In the genomic region with DNA sequence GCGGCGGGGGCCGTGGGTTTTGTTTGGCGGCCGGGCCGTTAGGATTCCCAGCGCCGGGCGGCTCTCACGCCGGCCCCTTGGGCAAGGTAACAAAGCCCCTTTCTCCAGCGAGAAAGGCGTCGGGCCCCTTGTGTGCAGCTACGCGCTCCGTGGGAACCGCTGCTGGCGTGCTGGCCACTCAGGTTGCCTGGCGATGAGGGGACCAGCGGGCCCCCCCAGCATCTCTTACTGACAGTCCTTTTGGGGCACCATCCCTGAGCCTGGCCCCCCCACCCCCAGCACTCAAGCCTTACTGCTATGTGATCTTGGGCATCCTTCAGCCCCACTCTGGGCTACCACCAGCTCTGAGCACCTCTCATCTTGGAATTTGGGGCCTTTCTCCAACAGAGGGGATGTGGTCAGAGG, we compare ENCODE assay signal across 9 cellular contexts. TPM values are rescaled to one million over a fixed set of nuclear protein-coding genes. Genes with fewer than 3 reads are reported as not detected.
DNase-seq lines count a peak whose midpoint lies in the region; ATAC-seq and TF ChIP-seq lines count a peak whose summit lies in the region.
"Had no signal": no experiment of that assay in that cellular context is flagged by ENCODE, and none has a peak within 500 bp of the region (broad histone marks: within the 10 kb centered on the region; RNA-seq: fewer than 3 reads in every experiment).

No MANE protein-coding gene starts in this region.

- H3K27ac Mint-ChIP-seq in T-helper 17 cell, result peak overlapping the region; percentile 94

- intact Hi-C loops in esophagus squamous epithelium (cut with DNase I), result no loop called here

- no peaks in the 10 kb centered on the region for H3K27me3 Mint-ChIP-seq in T-helper 17 cell

- peaks cover 55 to 82% (median 62%) of the 10 kb centered on the region in 3 donors for H3K4me1 ChIP-seq in esophagus squamous epithelium

- ATAC-seq in T-helper 17 cell (no peak), HG03565 (IDR thresholded peaks at IDR 0.05; ENCODE audit: unreplicated experiment) (no peak)

- H3K4me3 Mint-ChIP-seq in T-helper 17 cell, result peak overlapping the region; percentile 96

- H3K4me1 Mint-ChIP-seq in T-helper 17 cell, result peaks cover 29% of the 10 kb centered on the region

- H3K27ac ChIP-seq in esophagus squamous epithelium, result peak overlapping the region; percentile 76 to 91 (median 83)

- no peak for TF ChIP-seq POLR2A in esophagus squamous epithelium (IDR thresholded peaks at IDR 0.05)

- H3K9me3 ChIP-seq in T-helper 17 cell (ENCODE audit: control insufficient read depth, low read length, poor library complexity, severe bottlenecking), result no peaks in the 10 kb centered on the region
- no peaks in the 10 kb centered on the region for H3K9me3 ChIP-seq in esophagus squamous epithelium

- 30% methylated on average over 11 of the region's 21 CpGs; no CpG with 5 or more reads in 1 of the 2 donors for WGBS in esophagus squamous epithelium, 2 donors

- H3K27me3 ChIP-seq in esophagus squamous epithelium, result peaks cover 0 to 96% (median 5%) of the 10 kb centered on the region in 4 donors

- H3K4me3 ChIP-seq in esophagus squamous epithelium, result peak overlapping the region; percentile 25 to 69 (median 60)

- no peak for TF ChIP-seq CTCF in esophagus squamous epithelium (IDR thresholded peaks at IDR 0.05)

- H3K36me3 Mint-ChIP-seq in T-helper 17 cell (ENCODE audit: low read depth), result peaks cover 7% of the 10 kb centered on the region

- H3K36me3 ChIP-seq in esophagus squamous epithelium, result peaks cover 0 to 17% (median 0%) of the 10 kb centered on the region in 3 donors

- DNase-seq in ELR (ENCODE audit: low read depth) (peak; percentile 45), T-helper 17 cell (no peak), esophagus squamous epithelium (lab: John Stamatoyannopoulos, UW) (no peak), retina (peak; percentile 37), NCI-H2107 treated with DMSO at 0.1 percent for 48 hours (lab: John Stamatoyannopoulos, UW; ENCODE audit: unreplicated experiment) (no peak), RPMI8226 (no peak)
- DNase-seq in NK-92 treated with Interleukin-12 subunit alpha and Interleukin-12 subunit beta, amount 100 ng/mL, for 24 hours (lab: John Stamatoyannopoulos, UW), result no peak
- DNase-seq: NCI-H82 had no signal

RNA-seq across cellular contexts. Expression of a gene that starts 1.8 kb away (rescaled TPM):
- 100 to 1,000 TPM; 110 to 116 TPM for total RNA-seq in T-helper 17 cell
- total RNA-seq in esophagus squamous epithelium, result 10 to 100 TPM in 3 of 4 donors, 1 to 10 TPM in 1; 6.1 to 17.2 (median 11.9) TPM

RNA-seq across cellular contexts. Expression of a gene that starts 34.0 kb away (rescaled TPM):
- 10 to 100 TPM; 19.5 to 20.5 TPM for total RNA-seq in T-helper 17 cell
- total RNA-seq in esophagus squamous epithelium, result 10 to 100 TPM; 15.5 to 28.3 (median 22.8) TPM

RNA-seq across cellular contexts. Expression of a gene that starts 37.4 kb away (rescaled TPM):
- total RNA-seq in T-helper 17 cell, result 1 to 10 TPM; 6.7 to 9.0 TPM
- 10 to 100 TPM in 1 of 4 donors, 1 to 10 TPM in 3; 4.5 to 10.6 (median 6.3) TPM for total RNA-seq in esophagus squamous epithelium

RNA-seq across cellular contexts. Expression of a gene that starts 45.1 kb away (rescaled TPM):
- total RNA-seq in T-helper 17 cell (not detected), esophagus squamous epithelium (not detected)

Comparison
In these comparisons a context has a peak if more than half of its experiments do, and no peak if none do; other contexts are left out.
1. DNase-seq: peak in ELR (single experiment) and retina (single experiment); none in T-helper 17 cell (0 of 3), esophagus squamous epithelium (single experiment), NK-92 treated with Interleukin-12 subunit alpha and Interleukin-12 subunit beta, amount 100 ng/mL, for 24 hours (single experiment), NCI-H2107 treated with DMSO at 0.1 percent for 48 hours (single experiment) and RPMI8226 (single experiment).
2. RNA of a gene that starts 1.8 kb away (total RNA-seq): 110 to 116 TPM in T-helper 17 cell; 6.1 to 17.2 TPM in esophagus squamous epithelium; every median in the first group is over 4 times any median in the second.